Comparison of ENCODE assay signal across 19 cellular contexts in the genomic region with DNA sequence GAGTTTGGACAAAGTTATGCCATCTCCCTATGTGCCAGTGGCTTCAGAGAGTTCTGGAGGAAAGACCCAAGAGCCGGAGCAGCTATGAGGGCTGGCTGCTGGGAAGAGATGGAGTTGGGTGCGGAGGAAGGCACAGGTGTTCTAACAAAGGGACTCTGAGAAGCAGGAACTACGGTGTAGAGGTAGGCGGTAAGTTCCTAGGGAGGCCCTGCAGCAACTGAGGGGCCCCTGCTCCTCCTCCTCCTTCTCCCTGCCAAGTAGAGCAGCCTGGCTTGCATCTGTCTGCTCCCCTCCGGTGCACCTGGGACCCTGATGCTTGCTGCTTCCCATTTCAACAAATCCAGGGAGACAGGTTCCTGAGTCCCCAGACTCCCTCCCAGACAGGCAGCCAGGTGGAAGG.
DNase-seq lines count a peak whose midpoint lies in the region; ATAC-seq and TF ChIP-seq lines count a peak whose summit lies in the region.
"Had no signal": no experiment of that assay in that cellular context is flagged by ENCODE, and none has a peak within 500 bp of the region (broad histone marks: within the 10 kb centered on the region; RNA-seq: fewer than 3 reads in every experiment).

No MANE protein-coding gene starts in this region.

- H2AFZ ChIP-seq in OCI-LY7 (ENCODE audit: low read length) (peak overlapping the region; percentile 75; the same call in 1 of the 2 replicates), hepatocyte (no peak overlapping the region)

- CTCF ChIA-PET in OCI-LY7 (lab: Charles Lee; ENCODE audit: unreplicated experiment), result interaction anchor here (0.5 kb wide), 1 partner anchor 14 kb away, joined by 5 read pairs; no protein-coding TSS in a partner anchor

- intact Hi-C loops in heart left ventricle (cut with DNase I) (loop anchor here in 2 of 10 donors (5.0 kb wide), 1 partner anchor 35 kb away; no protein-coding TSS in a partner anchor), left ventricle myocardium superior (cut with micrococcal nuclease) (no loop called here), OCI-LY7 (cut with micrococcal nuclease; ENCODE audit: unreplicated experiment) (no loop called here)

- POLR2A ChIA-PET in OCI-LY7 (lab: Charles Lee), result interaction anchor here (0.6 to 0.9 kb wide), 2 partner anchors 22 to 95 kb away, joined by 3 read pairs; no protein-coding TSS in a partner anchor

- BruUV-seq in OCI-LY7 (replicated peaks; lab: Mats Ljungman, UMichigan), result no TSS peak

- DNase-seq in heart left ventricle, result peak in 1 of 5 donors; percentile 57
- DNase-seq in left ventricle myocardium superior, result no peak
- DNase-seq in OCI-LY7 (ENCODE audit: low spot score), result peak; percentile 77
- DNase-seq in hepatocyte (ENCODE audit: low spot score), result no peak
- no peak for DNase-seq in thoracic aorta (ENCODE audit: low spot score)
- DNase-seq in kidney glomerular epithelial cell (lab: John Stamatoyannopoulos, UW), result no peak
- no peak for DNase-seq in stimulated activated effector memory CD8-positive, alpha-beta T cell treated with anti-CD3 and anti-CD28 coated beads, Interleukin-12 subunit alpha, Interleukin-12 subunit beta, amount 100 ng/mL, for 72 hours (ENCODE audit: low spot score in 2 of 2)
- no peak for DNase-seq in NCI-H748 (lab: John Stamatoyannopoulos, UW; ENCODE audit: unreplicated experiment)
- DNase-seq: activated CD4-positive, alpha-beta T cell treated with anti-CD3 and anti-CD28 coated beads, Interleukin-2, amount 50 U/mL, for 48 hours; activated naive CD4-positive, alpha-beta T cell treated with anti-CD3 and anti-CD28 coated beads for 36 hours; CD8-positive, alpha-beta memory T cell; DND-41; NCI-H1694 treated with DMSO at 0.1 percent for 48 hours; NCI-H524; stimulated activated CD4-positive, alpha-beta T cell treated with anti-CD3 and anti-CD28 coated beads, Interleukin-4, amount 100 ng/mL, for 4 hours; T-helper 2 cell; WERI-Rb-1 had no signal

- H3K79me2 ChIP-seq in OCI-LY7 (ENCODE audit: insufficient read depth, low read depth, low read length) (no peaks in the 10 kb centered on the region), hepatocyte (peaks cover 9% of the 10 kb centered on the region)

- peak overlapping the region in 11 of 12 donors; percentile 81 to 98 (median 92) for H3K27ac ChIP-seq in heart left ventricle
- peak overlapping the region; percentile 67 for H3K27ac ChIP-seq in OCI-LY7 (ENCODE audit: low read depth, low read length, poor library complexity, severe bottlenecking)
- peak overlapping the region; percentile 78 for H3K27ac ChIP-seq in hepatocyte
- H3K27ac ChIP-seq in thoracic aorta, result peak overlapping the region; percentile 88 to 92
- H3K27ac ChIP-seq: WERI-Rb-1 had no signal

- H3K27ac Mint-ChIP-seq in stimulated activated effector memory CD8-positive, alpha-beta T cell treated with anti-CD3 and anti-CD28 coated beads, Interleukin-12 subunit alpha, Interleukin-12 subunit beta, amount 100 ng/mL, for 72 hours, result no peak overlapping the region
- H3K27ac Mint-ChIP-seq: activated naive CD4-positive, alpha-beta T cell treated with anti-CD3 and anti-CD28 coated beads for 36 hours; CD8-positive, alpha-beta memory T cell; mesothelial cell of epicardium had no signal

- no peak for TF ChIP-seq POLR2A in heart left ventricle (IDR thresholded peaks at IDR 0.05)

- H3K27me3 ChIP-seq in heart left ventricle, result no peaks in the 10 kb centered on the region
- no peaks in the 10 kb centered on the region for H3K27me3 ChIP-seq in hepatocyte
- no peaks in the 10 kb centered on the region for H3K27me3 ChIP-seq in thoracic aorta (replicated peaks; ENCODE audit: insufficient read depth)

- peaks cover 24% of the 10 kb centered on the region for H3K4me1 Mint-ChIP-seq in stimulated activated effector memory CD8-positive, alpha-beta T cell treated with anti-CD3 and anti-CD28 coated beads, Interleukin-12 subunit alpha, Interleukin-12 subunit beta, amount 100 ng/mL, for 72 hours

- TF ChIP-seq CTCF in heart left ventricle (IDR thresholded peaks at IDR 0.05), result no peak
- no peak for TF ChIP-seq CTCF in OCI-LY7 (conservative IDR thresholded peaks at IDR 0.05; ENCODE audit: low read length)
- no peak for TF ChIP-seq CTCF in hepatocyte (IDR thresholded peaks at IDR 0.05; ENCODE audit: poor library complexity)
- TF ChIP-seq CTCF in thoracic aorta (IDR thresholded peaks at IDR 0.05), result no peak

- H3K36me3 Mint-ChIP-seq in stimulated activated effector memory CD8-positive, alpha-beta T cell treated with anti-CD3 and anti-CD28 coated beads, Interleukin-12 subunit alpha, Interleukin-12 subunit beta, amount 100 ng/mL, for 72 hours, result no peaks in the 10 kb centered on the region
- H3K36me3 Mint-ChIP-seq: mesothelial cell of epicardium had no signal

- H3K9me3 Mint-ChIP-seq in stimulated activated effector memory CD8-positive, alpha-beta T cell treated with anti-CD3 and anti-CD28 coated beads, Interleukin-12 subunit alpha, Interleukin-12 subunit beta, amount 100 ng/mL, for 72 hours, result no peaks in the 10 kb centered on the region
- H3K9me3 Mint-ChIP-seq: activated naive CD4-positive, alpha-beta T cell treated with anti-CD3 and anti-CD28 coated beads for 36 hours; CD8-positive, alpha-beta memory T cell; mesothelial cell of epicardium; nephron had no signal

- H3K4me2 ChIP-seq in OCI-LY7 (ENCODE audit: low read length) (peak overlapping the region; percentile 65), hepatocyte (peak overlapping the region; percentile 2)

- no peak overlapping the region for H3K4me3 Mint-ChIP-seq in stimulated activated effector memory CD8-positive, alpha-beta T cell treated with anti-CD3 and anti-CD28 coated beads, Interleukin-12 subunit alpha, Interleukin-12 subunit beta, amount 100 ng/mL, for 72 hours
- H3K4me3 Mint-ChIP-seq: activated naive CD4-positive, alpha-beta T cell treated with anti-CD3 and anti-CD28 coated beads for 36 hours; CD8-positive, alpha-beta memory T cell; mesothelial cell of epicardium; nephron had no signal

- H3K9me3 ChIP-seq in heart left ventricle (no peaks in the 10 kb centered on the region), OCI-LY7 (ENCODE audit: low read length) (no peaks in the 10 kb centered on the region), hepatocyte (ENCODE audit: low read depth) (no peaks in the 10 kb centered on the region), thoracic aorta (no peaks in the 10 kb centered on the region)

- H3K36me3 ChIP-seq in heart left ventricle, result no peaks in the 10 kb centered on the region
- no peaks in the 10 kb centered on the region for H3K36me3 ChIP-seq in OCI-LY7 (ENCODE audit: insufficient read depth, low read length)
- H3K36me3 ChIP-seq in hepatocyte (replicated peaks; ENCODE audit: insufficient read depth, low read depth), result no peaks in the 10 kb centered on the region
- no peaks in the 10 kb centered on the region for H3K36me3 ChIP-seq in thoracic aorta
- H3K36me3 ChIP-seq: WERI-Rb-1 had no signal

- no peaks in the 10 kb centered on the region for H3K9me2 ChIP-seq in OCI-LY7 (ENCODE audit: insufficient read depth, low read length)
- H3K9me2 ChIP-seq in hepatocyte (replicated peaks; ENCODE audit: insufficient read depth), result no peaks in the 10 kb centered on the region

- no peak overlapping the region for H3K4me3 ChIP-seq in heart left ventricle
- H3K4me3 ChIP-seq in OCI-LY7 (ENCODE audit: low read depth, low read length, poor library complexity, severe bottlenecking), result peak overlapping the region; percentile 13
- no peak overlapping the region for H3K4me3 ChIP-seq in hepatocyte
- H3K4me3 ChIP-seq in thoracic aorta, result no peak overlapping the region

- peaks cover 43 to 93% (median 84%) of the 10 kb centered on the region in 12 donors for H3K4me1 ChIP-seq in heart left ventricle
- peaks cover 84% of the 10 kb centered on the region for H3K4me1 ChIP-seq in OCI-LY7 (ENCODE audit: insufficient read depth, low read length, poor library complexity, severe bottlenecking)
- H3K4me1 ChIP-seq in hepatocyte (ENCODE audit: insufficient read depth), result peaks cover 17% of the 10 kb centered on the region
- peaks cover 39 to 78% of the 10 kb centered on the region in 2 donors for H3K4me1 ChIP-seq in thoracic aorta (ENCODE audit: control insufficient read depth in 1 of 2, low read depth in 2 of 2)

- no peaks in the 10 kb centered on the region for H4K20me1 ChIP-seq in OCI-LY7 (ENCODE audit: insufficient read depth, low read length)
- no peaks in the 10 kb centered on the region for H4K20me1 ChIP-seq in hepatocyte (ENCODE audit: insufficient read depth, poor library complexity, severe bottlenecking)

- 78 to 90% (median 83%) methylated on average over 5 of the region's 5 CpGs for WGBS in heart left ventricle, 4 donors
- 92% methylated on average over 5 of the region's 5 CpGs for WGBS in hepatocyte (ENCODE audit: low lambda C conversion rate, missing lambda C conversion rate)

- ATAC-seq in heart left ventricle (no peak), left ventricle myocardium superior (no peak), thoracic aorta (ENCODE audit: insufficient number of reproducible peaks, low FRiP score, low read depth) (no peak)
- ATAC-seq in stimulated activated effector memory CD8-positive, alpha-beta T cell treated with anti-CD3 and anti-CD28 coated beads, Interleukin-12 subunit alpha, Interleukin-12 subunit beta, amount 100 ng/mL, for 72 hours, result no peak
